In the genomic region with DNA sequence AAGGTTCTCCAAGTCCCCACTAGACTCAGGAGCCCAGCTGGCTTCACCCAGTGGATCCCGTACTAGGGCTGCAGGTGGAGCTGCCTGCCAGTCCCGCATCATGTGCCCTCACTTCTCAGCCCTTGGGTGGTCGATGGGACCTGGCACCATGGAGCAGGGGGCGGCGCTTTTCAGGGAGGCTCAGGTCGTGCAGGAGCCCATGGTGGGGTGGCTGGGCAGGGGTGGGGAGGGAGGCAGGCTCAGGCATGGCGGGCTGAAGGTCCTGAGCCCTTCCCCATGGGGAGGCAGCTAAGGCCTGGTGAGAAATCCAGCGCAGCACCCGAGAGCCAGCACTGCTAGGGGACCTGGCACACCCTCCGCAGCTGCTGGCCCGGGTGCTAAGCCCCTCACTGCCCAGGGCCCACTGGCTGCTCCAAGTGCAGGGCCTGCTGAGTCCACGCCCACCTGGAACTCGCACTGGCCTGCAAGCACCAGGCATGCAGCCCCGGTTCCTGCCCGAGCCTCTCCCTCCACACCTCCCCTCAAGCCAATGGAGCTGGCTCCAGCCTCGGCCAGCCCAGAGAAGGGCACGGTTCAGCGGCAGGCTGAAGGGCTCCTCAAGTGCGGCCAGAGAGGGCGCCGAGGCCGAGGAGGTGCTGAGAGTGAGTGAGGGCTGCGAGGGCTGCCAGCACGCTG, we compare ENCODE assay signal across 30 cellular contexts.
"Had no signal": no experiment of that assay in that cellular context is flagged by ENCODE, and none has a peak within 500 bp of the region (broad histone marks: within the 10 kb centered on the region; RNA-seq: fewer than 3 reads in every experiment).

No MANE protein-coding gene starts in this region.

- H3K27me3 ChIP-seq: dorsolateral prefrontal cortex, gastroesophageal sphincter, heart right ventricle, neural progenitor cell, right atrium auricular region, transverse colon, upper lobe of right lung, uterus had no signal

- H3K4me1 Mint-ChIP-seq: immature natural killer cell; naive thymus-derived CD4-positive, alpha-beta T cell; nephron; neural progenitor cell; stimulated activated naive B cell treated with anti-CD40 and anti-IgM and Interleukin-4, amounts not matched to agents 10 μg/mL and 1 μg/mL and 100 μg/mL, for 72 hours had no signal

- H3K36me3 Mint-ChIP-seq: immature natural killer cell; naive thymus-derived CD4-positive, alpha-beta T cell; stimulated activated naive B cell treated with anti-CD40 and anti-IgM and Interleukin-4, amounts not matched to agents 10 μg/mL and 1 μg/mL and 100 μg/mL, for 72 hours had no signal

- H3K4me2 ChIP-seq: neural progenitor cell had no signal

- DNase-seq: cerebellar nuclear complex; effector CD4-positive, alpha-beta T cell; foreskin fibroblast; heart right ventricle; hippocampal formation; immature natural killer cell; islet precursor cell; mammary epithelial cell; mesendoderm; midbrain; naive thymus-derived CD4-positive, alpha-beta T cell; nucleus accumbens; stimulated activated CD4-positive, alpha-beta T cell treated with anti-CD3 and anti-CD28 coated beads, Interleukin-15, amount 100 ng/mL, for 24 hours; stimulated activated CD4-positive, alpha-beta T cell treated with anti-CD3 and anti-CD28 coated beads, Interleukin-2, amount 100 ng/mL, for 48 hours; stimulated activated naive B cell treated with anti-CD40 and anti-IgM and Interleukin-4, amounts not matched to agents 10 μg/mL and 1 μg/mL and 100 μg/mL, for 72 hours; transverse colon; upper lobe of right lung; uterus had no signal

- H3K4me1 ChIP-seq: gastroesophageal sphincter, heart right ventricle, neural progenitor cell, prostate gland, right atrium auricular region, transverse colon, upper lobe of right lung, uterus had no signal

- H3K9ac ChIP-seq: neural progenitor cell had no signal

- H3K36me3 ChIP-seq: gastroesophageal sphincter, heart right ventricle, neural progenitor cell, prostate gland, right atrium auricular region, transverse colon, upper lobe of right lung, uterus had no signal

- H3K27ac ChIP-seq: dorsolateral prefrontal cortex, epithelial cell of prostate, gastroesophageal sphincter, heart right ventricle, neural progenitor cell, prostate gland, right atrium auricular region, skin epidermis, transverse colon, upper lobe of right lung, uterus had no signal

- ATAC-seq: esophagus mucosa; gastroesophageal sphincter; heart right ventricle; left lobe of liver; naive thymus-derived CD4-positive, alpha-beta T cell; stimulated activated naive B cell treated with anti-CD40 and anti-IgM and Interleukin-4, amounts not matched to agents 10 μg/mL and 1 μg/mL and 100 μg/mL, for 72 hours; upper lobe of right lung had no signal

- H3K27me3 Mint-ChIP-seq: naive thymus-derived CD4-positive, alpha-beta T cell; stimulated activated naive B cell treated with anti-CD40 and anti-IgM and Interleukin-4, amounts not matched to agents 10 μg/mL and 1 μg/mL and 100 μg/mL, for 72 hours; stimulated activated naive CD8-positive, alpha-beta T cell treated with anti-CD3 and anti-CD28 coated beads, Interleukin-15, Interleukin-2, amounts not matched to agents 100 ng/mL and 50 ng/mL, for 24 hours had no signal

- FAIRE-seq: colon had no signal

- H2AFZ ChIP-seq: neural progenitor cell had no signal

- H3K4me3 ChIP-seq: dorsolateral prefrontal cortex, gastroesophageal sphincter, heart right ventricle, neural progenitor cell, prostate gland, right atrium auricular region, skin epidermis, transverse colon, upper lobe of right lung, uterus had no signal

- H3K4me3 Mint-ChIP-seq: immature natural killer cell; naive thymus-derived CD4-positive, alpha-beta T cell; nephron; neural progenitor cell; stimulated activated naive B cell treated with anti-CD40 and anti-IgM and Interleukin-4, amounts not matched to agents 10 μg/mL and 1 μg/mL and 100 μg/mL, for 72 hours; stimulated activated naive CD8-positive, alpha-beta T cell treated with anti-CD3 and anti-CD28 coated beads, Interleukin-15, Interleukin-2, amounts not matched to agents 100 ng/mL and 50 ng/mL, for 24 hours had no signal

- H3K27ac Mint-ChIP-seq: immature natural killer cell; naive thymus-derived CD4-positive, alpha-beta T cell; nephron; neural progenitor cell; stimulated activated naive B cell treated with anti-CD40 and anti-IgM and Interleukin-4, amounts not matched to agents 10 μg/mL and 1 μg/mL and 100 μg/mL, for 72 hours; stimulated activated naive CD8-positive, alpha-beta T cell treated with anti-CD3 and anti-CD28 coated beads, Interleukin-15, Interleukin-2, amounts not matched to agents 100 ng/mL and 50 ng/mL, for 24 hours had no signal

- H3K9me3 ChIP-seq: prostate gland, upper lobe of right lung, uterus had no signal
